27 cellular contexts compared by ENCODE assay signal in genomic region chr4:155569471-155569870, GRCh38.
"Had no signal": no experiment of that assay in that cellular context is flagged by ENCODE, and none has a peak within 500 bp of the region (broad histone marks: within the 10 kb centered on the region; RNA-seq: fewer than 3 reads in every experiment).

No MANE protein-coding gene starts in this region.

- H3K27me3 Mint-ChIP-seq: dendritic cell treated with granulocyte-macrophage colony-stimulating factor and Interleukin-4, amounts not matched to agents 40 ng/mL and 50 ng/mL, for 4 days; effector memory CD8-positive, alpha-beta T cell had no signal

- H3K4me1 ChIP-seq: colonic mucosa, esophagus squamous epithelium, foreskin keratinocyte, gastrocnemius medialis, gastroesophageal sphincter had no signal

- H3K27me3 ChIP-seq: colonic mucosa, dorsolateral prefrontal cortex, esophagus muscularis mucosa, esophagus squamous epithelium, foreskin keratinocyte, gastrocnemius medialis, gastroesophageal sphincter, heart left ventricle, heart right ventricle had no signal

- DNase-seq: colonic mucosa; cortex of kidney; dermis blood vessel endothelial cell; dorsolateral prefrontal cortex; effector CD4-positive, alpha-beta T cell; effector CD8-positive, alpha-beta T cell; effector memory CD4-positive, alpha-beta T cell; effector memory CD8-positive, alpha-beta T cell; endodermal cell; erythroblast; esophagus squamous epithelium; foreskin keratinocyte; foreskin melanocyte; gastrocnemius medialis; glutamatergic neuron; head of caudate nucleus; heart left ventricle; heart right ventricle had no signal

- ATAC-seq: effector memory CD8-positive, alpha-beta T cell; esophagus mucosa; foreskin keratinocyte; gastrocnemius medialis; gastroesophageal sphincter; heart left ventricle; heart right ventricle had no signal

- H3K27ac ChIP-seq: colonic mucosa, coronary artery, dorsolateral prefrontal cortex, epithelial cell of prostate, esophagus muscularis mucosa, esophagus squamous epithelium, foreskin keratinocyte, gastrocnemius medialis, gastroesophageal sphincter, heart left ventricle, heart right ventricle had no signal

- H3K9me3 ChIP-seq: colonic mucosa, esophagus muscularis mucosa, esophagus squamous epithelium, gastrocnemius medialis, gastroesophageal sphincter had no signal

- H3K27ac Mint-ChIP-seq: dendritic cell treated with granulocyte-macrophage colony-stimulating factor and Interleukin-4, amounts not matched to agents 40 ng/mL and 50 ng/mL, for 4 days; effector memory CD8-positive, alpha-beta T cell; endodermal cell had no signal

- H3K4me3 ChIP-seq: colonic mucosa, coronary artery, dorsolateral prefrontal cortex, esophagus muscularis mucosa, esophagus squamous epithelium, gastrocnemius medialis, gastroesophageal sphincter, heart left ventricle, heart right ventricle had no signal

- H3K36me3 ChIP-seq: colonic mucosa, esophagus muscularis mucosa, esophagus squamous epithelium, gastrocnemius medialis, gastroesophageal sphincter, heart left ventricle, heart right ventricle had no signal

- FAIRE-seq: colon, endometrium, endothelial cell of umbilical vein had no signal

- H3K4me3 Mint-ChIP-seq: dendritic cell treated with granulocyte-macrophage colony-stimulating factor and Interleukin-4, amounts not matched to agents 40 ng/mL and 50 ng/mL, for 4 days; effector memory CD8-positive, alpha-beta T cell; endodermal cell had no signal
